Comparison of ENCODE assay signal across 1 cellular context in the genomic region with DNA sequence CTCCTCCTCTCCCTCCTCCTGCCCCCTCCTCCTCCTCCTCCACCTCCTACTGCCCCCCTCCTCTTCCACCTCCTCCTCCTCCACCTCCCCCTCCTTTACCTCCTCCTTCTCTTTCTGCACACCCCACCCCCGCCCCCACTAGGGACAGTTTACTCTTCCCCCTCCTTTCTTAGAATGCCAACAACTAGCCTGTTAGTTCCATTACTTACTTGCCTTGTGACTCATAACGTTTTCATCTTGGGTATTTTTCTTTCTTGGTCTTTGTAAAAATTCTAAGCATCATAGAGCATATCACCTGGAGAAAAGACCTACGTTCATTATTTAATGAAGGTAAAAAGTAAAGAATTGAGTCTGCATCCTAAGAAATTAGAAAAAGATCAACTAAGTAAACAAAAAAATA.
TF ChIP-seq lines count a peak whose summit lies in the region.

No MANE protein-coding gene starts in this region.

TF ChIP-seq in GM12878, 131 proteins besides CTCF, POLR2A, EP300 and RAD21:
- TF ChIP-seq GABPA (IDR thresholded peaks at IDR 0.05; ENCODE audit: low read depth), result no peak
- 0 out of 2 replicates have a peak, but pooled peaks have one; percentile 13 for TF ChIP-seq CHD2 (IDR thresholded peaks at IDR 0.05; ENCODE audit: borderline replicate concordance, low read depth, low read length)
- 0 out of 2 replicates have a peak, but pooled peaks have one; percentile 22 for TF ChIP-seq ATF7 (IDR thresholded peaks at IDR 0.05; ENCODE audit: low read depth)
- TF ChIP-seq EGR1 (IDR thresholded peaks at IDR 0.05; ENCODE audit: borderline replicate concordance in 1 of 2, low read depth in 2 of 2, low read length in 2 of 2), result peak in 1 of 2 experiments; percentile 38; a peak in 1 of 3 replicates
TF ChIP-seq in GM12878: peak in this region for 3.
